Comparison of ENCODE assay signal across 33 cellular contexts in genomic region chr3:17369973-17370372, GRCh38.
"Had no signal": no experiment of that assay in that cellular context is flagged by ENCODE, and none has a peak within 500 bp of the region (broad histone marks: within the 10 kb centered on the region; RNA-seq: fewer than 3 reads in every experiment).

No MANE protein-coding gene starts in this region.

- ATAC-seq: activated CD4-positive, CD25-positive, alpha-beta regulatory T cell treated with anti-CD3 and anti-CD28 coated beads, Interleukin-2, amount 50 U/mL, for 24 hours; activated CD8-positive, alpha-beta T cell treated with anti-CD3 and anti-CD28 coated beads for 36 hours; activated naive CD4-positive, alpha-beta T cell treated with anti-CD3 and anti-CD28 coated beads, Interleukin-2, amount 50 U/mL, for 72 hours; activated T-cell treated with anti-CD3 and anti-CD28 coated beads, Interleukin-2, amount 50 U/mL, for 72 hours; gastroesophageal sphincter; T-helper 17 cell had no signal

- H3K27me3 ChIP-seq: ascending aorta, breast epithelium, cardiac muscle cell, colonic mucosa, esophagus squamous epithelium, gastroesophageal sphincter had no signal

- H3K9me3 ChIP-seq: ascending aorta, breast epithelium, colonic mucosa, esophagus squamous epithelium, gastroesophageal sphincter had no signal

- H3K36me3 Mint-ChIP-seq: activated naive CD4-positive, alpha-beta T cell treated with anti-CD3 and anti-CD28 coated beads, Interleukin-2, amount 10 ng/mL, durations not matched to agents 7 days and 5 days; activated naive CD4-positive, alpha-beta T cell treated with anti-CD3 and anti-CD28 coated beads, Interleukin-2, amount 50 U/mL, for 72 hours had no signal

- H3K4me3 Mint-ChIP-seq: activated B cell treated with CpG ODN at 0.5 μM for 24 hours; activated CD8-positive, alpha-beta T cell treated with anti-CD3 and anti-CD28 coated beads for 36 hours; activated naive CD4-positive, alpha-beta T cell treated with anti-CD3 and anti-CD28 coated beads, Interleukin-2, amount 10 ng/mL, durations not matched to agents 7 days and 5 days; activated naive CD8-positive, alpha-beta T cell treated with anti-CD3 and anti-CD28 coated beads, Interleukin-2, amount 10 ng/mL, durations not matched to agents 7 days and 5 days; activated T-cell treated with anti-CD3 and anti-CD28 coated beads, Interleukin-2, amount 50 U/mL, for 24 hours; activated T-cell treated with anti-CD3 and anti-CD28 coated beads, Interleukin-2, amount 50 U/mL, for 72 hours; brain; T-helper 17 cell; T-helper 2 cell treated with Interferon-gamma antibody and Interleukin-4, amounts not matched to agents 5 μg/mL and 100 μg/mL, for 36 hours had no signal

- H3K4me1 ChIP-seq: ascending aorta, breast epithelium, colonic mucosa, esophagus squamous epithelium had no signal

- H3K27ac ChIP-seq: ascending aorta, breast epithelium, cardiac muscle cell, colonic mucosa, epithelial cell of prostate, esophagus squamous epithelium, gastroesophageal sphincter, WERI-Rb-1 had no signal

- H3K36me3 ChIP-seq: colonic mucosa, WERI-Rb-1 had no signal

- H3K4me1 Mint-ChIP-seq: activated B cell treated with CpG ODN at 0.5 μM for 24 hours; activated naive CD4-positive, alpha-beta T cell treated with anti-CD3 and anti-CD28 coated beads, Interleukin-2, amount 10 ng/mL, durations not matched to agents 7 days and 5 days; brain; T-helper 17 cell had no signal

- H3K27ac Mint-ChIP-seq: activated B cell treated with CpG ODN at 0.5 μM for 24 hours; activated CD8-positive, alpha-beta T cell treated with anti-CD3 and anti-CD28 coated beads for 36 hours; activated naive CD4-positive, alpha-beta T cell treated with anti-CD3 and anti-CD28 coated beads, Interleukin-2, amount 10 ng/mL, durations not matched to agents 7 days and 5 days; activated naive CD4-positive, alpha-beta T cell treated with anti-CD3 and anti-CD28 coated beads, Interleukin-2, amount 50 U/mL, for 72 hours; activated naive CD8-positive, alpha-beta T cell treated with anti-CD3 and anti-CD28 coated beads, Interleukin-2, amount 10 ng/mL, durations not matched to agents 7 days and 5 days; activated T-cell treated with anti-CD3 and anti-CD28 coated beads, Interleukin-2, amount 50 U/mL, for 24 hours; activated T-cell treated with anti-CD3 and anti-CD28 coated beads, Interleukin-2, amount 50 U/mL, for 72 hours; brain; T-helper 2 cell treated with Interferon-gamma antibody and Interleukin-4, amounts not matched to agents 5 μg/mL and 100 μg/mL, for 36 hours had no signal

- H3K9me3 Mint-ChIP-seq: activated B cell treated with CpG ODN at 0.5 μM for 24 hours; activated CD8-positive, alpha-beta T cell treated with anti-CD3 and anti-CD28 coated beads for 36 hours; activated naive CD4-positive, alpha-beta T cell treated with anti-CD3 and anti-CD28 coated beads, Interleukin-2, amount 10 ng/mL, durations not matched to agents 7 days and 5 days; activated naive CD4-positive, alpha-beta T cell treated with anti-CD3 and anti-CD28 coated beads, Interleukin-2, amount 50 U/mL, for 72 hours; activated naive CD8-positive, alpha-beta T cell treated with anti-CD3 and anti-CD28 coated beads, Interleukin-2, amount 10 ng/mL, durations not matched to agents 7 days and 5 days; activated T-cell treated with anti-CD3 and anti-CD28 coated beads, Interleukin-2, amount 50 U/mL, for 24 hours; activated T-cell treated with anti-CD3 and anti-CD28 coated beads, Interleukin-2, amount 50 U/mL, for 72 hours; brain; T-helper 2 cell treated with Interferon-gamma antibody and Interleukin-4, amounts not matched to agents 5 μg/mL and 100 μg/mL, for 36 hours had no signal

- H3K27me3 Mint-ChIP-seq: activated B cell treated with CpG ODN at 0.5 μM for 24 hours; activated CD8-positive, alpha-beta T cell treated with anti-CD3 and anti-CD28 coated beads for 36 hours; activated naive CD4-positive, alpha-beta T cell treated with anti-CD3 and anti-CD28 coated beads, Interleukin-2, amount 10 ng/mL, durations not matched to agents 7 days and 5 days; activated naive CD8-positive, alpha-beta T cell treated with anti-CD3 and anti-CD28 coated beads, Interleukin-2, amount 10 ng/mL, durations not matched to agents 7 days and 5 days; activated T-cell treated with anti-CD3 and anti-CD28 coated beads, Interleukin-2, amount 50 U/mL, for 24 hours; brain; T-helper 17 cell had no signal

- H3K4me3 ChIP-seq: ascending aorta, breast epithelium, cardiac muscle cell, colonic mucosa, esophagus squamous epithelium, gastroesophageal sphincter had no signal

- DNase-seq: activated B cell treated with CpG ODN at 0.5 μM for 24 hours; activated CD4-positive, alpha-beta T cell treated with anti-CD3 and anti-CD28 coated beads for 48 hours; activated CD4-positive, alpha-beta T cell treated with anti-CD3 and anti-CD28 coated beads, Interleukin-2, amount 50 U/mL, for 1 hour; activated CD4-positive, alpha-beta T cell treated with anti-CD3 and anti-CD28 coated beads, Interleukin-2, amount 50 U/mL, for 48 hours; activated CD8-positive, alpha-beta memory T cell treated with anti-CD3 and anti-CD28 coated beads for 24 hours; activated CD8-positive, alpha-beta memory T cell treated with anti-CD3 and anti-CD28 coated beads, Interleukin-2, amount 50 U/mL, for 4 hours; activated CD8-positive, alpha-beta T cell treated with anti-CD3 and anti-CD28 coated beads for 36 hours; activated gamma-delta T cell; activated naive CD4-positive, alpha-beta T cell; activated naive CD4-positive, alpha-beta T cell treated with anti-CD3 and anti-CD28 coated beads, Interleukin-2, amount 10 ng/mL, durations not matched to agents 7 days and 5 days; activated naive CD8-positive, alpha-beta T cell treated with anti-CD3 and anti-CD28 coated beads, Interleukin-2, amount 10 ng/mL, durations not matched to agents 7 days and 5 days; activated T-cell treated with anti-CD3 and anti-CD28 coated beads for 4 hours; activated T-cell treated with anti-CD3 and anti-CD28 coated beads, Interleukin-2, amount 50 U/mL, for 24 hours; activated T-cell treated with anti-CD3 and anti-CD28 coated beads, Interleukin-2, amount 50 U/mL, for 72 hours; central memory CD4-positive, alpha-beta T cell; cerebellar nuclear complex; colonic mucosa; effector CD8-positive, alpha-beta T cell; esophagus squamous epithelium; foreskin melanocyte; head of caudate nucleus; T-helper 17 cell; T1000; WERI-Rb-1 had no signal
